ENCODE assay signal across 9 cellular contexts in genomic region chr3:163490119-163490518, GRCh38.
DNase-seq lines count a peak whose midpoint lies in the region; ATAC-seq and TF ChIP-seq lines count a peak whose summit lies in the region.
"Had no signal": no experiment of that assay in that cellular context is flagged by ENCODE, and none has a peak within 500 bp of the region (broad histone marks: within the 10 kb centered on the region; RNA-seq: fewer than 3 reads in every experiment).

No MANE protein-coding gene starts in this region.

- no peaks in the 10 kb centered on the region for H3K27me3 Mint-ChIP-seq in activated CD4-positive, alpha-beta memory T cell treated with anti-CD3 and anti-CD28 coated beads for 36 hours
- H3K27me3 Mint-ChIP-seq in activated CD8-positive, alpha-beta memory T cell treated with anti-CD3 and anti-CD28 coated beads, Interleukin-2, amount 10 ng/mL, durations not matched to agents 7 days and 5 days: no peaks in the 10 kb centered on the region
- H3K27me3 Mint-ChIP-seq: dendritic cell treated with granulocyte-macrophage colony-stimulating factor and Interleukin-4, amounts not matched to agents 40 ng/mL and 50 ng/mL, for 4 days had no signal

- no peak overlapping the region for H3K27ac ChIP-seq in dorsolateral prefrontal cortex

- peak; percentile 79 for ATAC-seq in GM21723 (IDR thresholded peaks at IDR 0.05; ENCODE audit: unreplicated experiment)
- ATAC-seq in left lobe of liver: peak; percentile 90
- no peak for ATAC-seq in activated CD8-positive, alpha-beta memory T cell treated with anti-CD3 and anti-CD28 coated beads, Interleukin-2, amount 10 ng/mL, durations not matched to agents 7 days and 5 days

- POLR2A ChIA-PET in activated CD4-positive, alpha-beta memory T cell treated with anti-CD3 and anti-CD28 coated beads for 36 hours (lab: Charles Lee): no interaction called here

- CTCF ChIA-PET in activated CD4-positive, alpha-beta memory T cell treated with anti-CD3 and anti-CD28 coated beads for 36 hours (lab: Charles Lee): no interaction called here
- CTCF ChIA-PET in activated CD8-positive, alpha-beta memory T cell treated with anti-CD3 and anti-CD28 coated beads, Interleukin-2, amount 10 ng/mL, durations not matched to agents 7 days and 5 days (lab: Charles Lee): no interaction called here

- TF ChIP-seq CTCF in LNCaP clone FGC (IDR thresholded peaks at IDR 0.05; ENCODE audit: control insufficient read depth, extremely low read depth, insufficient read depth) (peak; percentile 74), dorsolateral prefrontal cortex (IDR thresholded peaks at IDR 0.05 in 54 of 56, conservative IDR thresholded peaks at IDR 0.05 in 2 of 56; ENCODE audit: low read depth in 1 of 56, partially characterized antibody in 56 of 56) (peak in 28 of 56 donors; percentile 11 to 41 (median 21))

- no peak overlapping the region for H3K4me3 ChIP-seq in LNCaP clone FGC (ENCODE audit: low read depth, low read length)
- no peak overlapping the region for H3K4me3 ChIP-seq in dorsolateral prefrontal cortex

- no peak overlapping the region for H3K4me3 Mint-ChIP-seq in activated CD4-positive, alpha-beta memory T cell treated with anti-CD3 and anti-CD28 coated beads for 36 hours
- no peak overlapping the region for H3K4me3 Mint-ChIP-seq in activated CD8-positive, alpha-beta memory T cell treated with anti-CD3 and anti-CD28 coated beads, Interleukin-2, amount 10 ng/mL, durations not matched to agents 7 days and 5 days
- H3K4me3 Mint-ChIP-seq: dendritic cell treated with granulocyte-macrophage colony-stimulating factor and Interleukin-4, amounts not matched to agents 40 ng/mL and 50 ng/mL, for 4 days had no signal

- H3K4me1 Mint-ChIP-seq in activated CD4-positive, alpha-beta memory T cell treated with anti-CD3 and anti-CD28 coated beads for 36 hours (ENCODE audit: low read depth): no peaks in the 10 kb centered on the region
- H3K4me1 Mint-ChIP-seq in activated CD8-positive, alpha-beta memory T cell treated with anti-CD3 and anti-CD28 coated beads, Interleukin-2, amount 10 ng/mL, durations not matched to agents 7 days and 5 days: no peaks in the 10 kb centered on the region

- no peaks in the 10 kb centered on the region for H3K27me3 ChIP-seq in dorsolateral prefrontal cortex

- no peak overlapping the region for H3K27ac Mint-ChIP-seq in activated CD4-positive, alpha-beta memory T cell treated with anti-CD3 and anti-CD28 coated beads for 36 hours
- H3K27ac Mint-ChIP-seq in activated CD8-positive, alpha-beta memory T cell treated with anti-CD3 and anti-CD28 coated beads, Interleukin-2, amount 10 ng/mL, durations not matched to agents 7 days and 5 days: no peak overlapping the region
- H3K27ac Mint-ChIP-seq: dendritic cell treated with granulocyte-macrophage colony-stimulating factor and Interleukin-4, amounts not matched to agents 40 ng/mL and 50 ng/mL, for 4 days had no signal

- DNase-seq in activated T-cell treated with anti-CD3 and anti-CD28 coated beads, Interleukin-2, amount 50 U/mL, for 48 hours: peak; percentile 34 to 35
- DNase-seq in activated T-cell treated with anti-CD3 and anti-CD28 coated beads, Interleukin-2, amount 50 U/mL, for 1 hour: no peak
- peak; percentile 21 for DNase-seq in LNCaP clone FGC (ENCODE audit: low read depth)
- peak; percentile 42 for DNase-seq in activated CD4-positive, alpha-beta memory T cell treated with anti-CD3 and anti-CD28 coated beads for 36 hours
- DNase-seq in left lobe of liver (ENCODE audit: low spot score): peak; percentile 54
- DNase-seq in dorsolateral prefrontal cortex: no peak
- DNase-seq in activated CD8-positive, alpha-beta memory T cell treated with anti-CD3 and anti-CD28 coated beads, Interleukin-2, amount 10 ng/mL, durations not matched to agents 7 days and 5 days: no peak

- no peaks in the 10 kb centered on the region for H3K36me3 Mint-ChIP-seq in activated CD4-positive, alpha-beta memory T cell treated with anti-CD3 and anti-CD28 coated beads for 36 hours
- no peaks in the 10 kb centered on the region for H3K36me3 Mint-ChIP-seq in activated CD8-positive, alpha-beta memory T cell treated with anti-CD3 and anti-CD28 coated beads, Interleukin-2, amount 10 ng/mL, durations not matched to agents 7 days and 5 days

- H3K9me3 Mint-ChIP-seq in activated CD4-positive, alpha-beta memory T cell treated with anti-CD3 and anti-CD28 coated beads for 36 hours: peaks cover 3% of the 10 kb centered on the region
- H3K9me3 Mint-ChIP-seq in activated CD8-positive, alpha-beta memory T cell treated with anti-CD3 and anti-CD28 coated beads, Interleukin-2, amount 10 ng/mL, durations not matched to agents 7 days and 5 days (ENCODE audit: low read depth): no peaks in the 10 kb centered on the region
- H3K9me3 Mint-ChIP-seq: dendritic cell treated with granulocyte-macrophage colony-stimulating factor and Interleukin-4, amounts not matched to agents 40 ng/mL and 50 ng/mL, for 4 days had no signal

- intact Hi-C loops in activated CD4-positive, alpha-beta memory T cell treated with anti-CD3 and anti-CD28 coated beads for 36 hours (cut with micrococcal nuclease): no loop called here
- intact Hi-C loops in dorsolateral prefrontal cortex (cut with DNase I): no loop called here

Comparison
In these comparisons a context has a peak if more than half of its experiments do, and no peak if none do; other contexts are left out.
1. DNase-seq: peak in activated T-cell treated with anti-CD3 and anti-CD28 coated beads, Interleukin-2, amount 50 U/mL, for 48 hours (2 of 2), LNCaP clone FGC (single experiment), activated CD4-positive, alpha-beta memory T cell treated with anti-CD3 and anti-CD28 coated beads for 36 hours (single experiment) and left lobe of liver (single experiment); none in activated T-cell treated with anti-CD3 and anti-CD28 coated beads, Interleukin-2, amount 50 U/mL, for 1 hour (single experiment), dorsolateral prefrontal cortex (0 of 10) and activated CD8-positive, alpha-beta memory T cell treated with anti-CD3 and anti-CD28 coated beads, Interleukin-2, amount 10 ng/mL, durations not matched to agents 7 days and 5 days (single experiment).